In genomic region chr5:52134013-52134650, GRCh38 we compare ENCODE assay signal across 17 cellular contexts.
DNase-seq lines count a peak whose midpoint lies in the region; ATAC-seq and TF ChIP-seq lines count a peak whose summit lies in the region.
"Had no signal": no experiment of that assay in that cellular context is flagged by ENCODE, and none has a peak within 500 bp of the region (broad histone marks: within the 10 kb centered on the region; RNA-seq: fewer than 3 reads in every experiment).

No MANE protein-coding gene starts in this region.

- H3K27ac Mint-ChIP-seq in GM23338: no peak overlapping the region
- H3K27ac Mint-ChIP-seq: activated naive CD4-positive, alpha-beta T cell treated with anti-CD3 and anti-CD28 coated beads, Interleukin-2, amount 10 ng/mL, durations not matched to agents 7 days and 5 days had no signal

- H3K9me3 ChIP-seq in aorta (ENCODE audit: control insufficient read depth, low read length): no peaks in the 10 kb centered on the region
- H3K9me3 ChIP-seq: mucosa of descending colon, upper lobe of left lung had no signal

- TF ChIP-seq CTCF in GM23338 (conservative IDR thresholded peaks at IDR 0.05; ENCODE audit: low read depth in 2 of 2): no peak

- H3K4me3 ChIP-seq in GM23338 (no peak overlapping the region), aorta (ENCODE audit: low read length in 2 of 2) (no peak overlapping the region)
- H3K4me3 ChIP-seq: coronary artery, mucosa of descending colon, upper lobe of left lung had no signal

- H3K27me3 Mint-ChIP-seq in GM23338 (ENCODE audit: insufficient read depth, low read depth, poor library complexity): no peaks in the 10 kb centered on the region
- H3K27me3 Mint-ChIP-seq: activated naive CD4-positive, alpha-beta T cell treated with anti-CD3 and anti-CD28 coated beads, Interleukin-2, amount 10 ng/mL, durations not matched to agents 7 days and 5 days had no signal

- H3K9me2 ChIP-seq in GM23338 (ENCODE audit: insufficient read depth): no peaks in the 10 kb centered on the region

- no peak overlapping the region for H3K4me2 ChIP-seq in GM23338

- H3K79me2 ChIP-seq in GM23338 (replicated peaks; ENCODE audit: insufficient read depth): no peaks in the 10 kb centered on the region

- H3K4me1 ChIP-seq in GM23338 (ENCODE audit: insufficient read depth): no peaks in the 10 kb centered on the region
- no peaks in the 10 kb centered on the region for H3K4me1 ChIP-seq in aorta (ENCODE audit: control insufficient read depth in 1 of 2, insufficient read depth in 2 of 2, low read length in 2 of 2)
- H3K4me1 ChIP-seq: upper lobe of left lung had no signal

- H4K20me1 ChIP-seq in GM23338 (replicated peaks; ENCODE audit: insufficient read depth): no peaks in the 10 kb centered on the region

- 55 to 58% methylated on average over 3 of the region's 3 CpGs for WGBS in aorta, 2 donors

- H3K4me1 Mint-ChIP-seq in GM23338: no peaks in the 10 kb centered on the region
- H3K4me1 Mint-ChIP-seq: activated naive CD4-positive, alpha-beta T cell treated with anti-CD3 and anti-CD28 coated beads, Interleukin-2, amount 10 ng/mL, durations not matched to agents 7 days and 5 days had no signal

- ATAC-seq in GM23338: no peak
- ATAC-seq in aorta (ENCODE audit: low FRiP score): no peak
- ATAC-seq: mucosa of descending colon had no signal

- intact Hi-C loops in aorta (cut with DNase I): no loop called here

- H3K27ac ChIP-seq in GM23338 (ENCODE audit: low read depth): no peak overlapping the region
- peak overlapping the region; percentile 58 for H3K27ac ChIP-seq in caudate nucleus (ENCODE audit: low read depth, low read length)
- H3K27ac ChIP-seq in aorta (ENCODE audit: low read depth in 1 of 2, low read length in 2 of 2): no peak overlapping the region
- H3K27ac ChIP-seq: coronary artery, HL-60, upper lobe of left lung had no signal

- DNase-seq in GM23338 (ENCODE audit: low spot score) (no peak), NCI-H1105 (lab: John Stamatoyannopoulos, UW) (peak; percentile 65), NCI-H748 treated with DMSO at 0.1 percent for 48 hours (lab: John Stamatoyannopoulos, UW) (peak; percentile 40), caudate nucleus (lab: John Stamatoyannopoulos, UW) (peak in 7 of 61 donors; percentile 1 to 11 (median 2)), NCI-H345 treated with DMSO at 0.1 percent for 48 hours (lab: John Stamatoyannopoulos, UW; ENCODE audit: unreplicated experiment) (no peak), amygdala (lab: John Stamatoyannopoulos, UW) (no peak), aorta (no peak)
- no peak for DNase-seq in central memory CD4-positive, alpha-beta T cell
- DNase-seq: activated CD4-positive, alpha-beta T cell treated with anti-CD3 and anti-CD28 coated beads, Interleukin-2, amount 50 U/mL, for 48 hours; activated naive CD4-positive, alpha-beta T cell treated with anti-CD3 and anti-CD28 coated beads, Interleukin-2, amount 10 ng/mL, durations not matched to agents 7 days and 5 days; mucosa of descending colon; NCI-H2081 treated with DMSO at 0.1 percent for 48 hours; retina; stimulated activated naive CD4-positive, alpha-beta T cell; upper lobe of left lung had no signal

- no peaks in the 10 kb centered on the region for H3F3A ChIP-seq in GM23338 (replicated peaks; ENCODE audit: low read depth)

- no peaks in the 10 kb centered on the region for H3K36me3 ChIP-seq in GM23338 (ENCODE audit: insufficient read depth)
- no peaks in the 10 kb centered on the region for H3K36me3 ChIP-seq in aorta (ENCODE audit: control insufficient read depth in 1 of 2, insufficient read depth in 2 of 2, low read length in 1 of 2)
- H3K36me3 ChIP-seq: upper lobe of left lung had no signal

- H3K9me3 Mint-ChIP-seq in GM23338: no peaks in the 10 kb centered on the region
- H3K9me3 Mint-ChIP-seq: activated naive CD4-positive, alpha-beta T cell treated with anti-CD3 and anti-CD28 coated beads, Interleukin-2, amount 10 ng/mL, durations not matched to agents 7 days and 5 days had no signal

- no peak overlapping the region for H3K4me3 Mint-ChIP-seq in GM23338
- H3K4me3 Mint-ChIP-seq: activated naive CD4-positive, alpha-beta T cell treated with anti-CD3 and anti-CD28 coated beads, Interleukin-2, amount 10 ng/mL, durations not matched to agents 7 days and 5 days had no signal

- peak overlapping the region; percentile 49; the same call in 1 of the 2 replicates for H2AFZ ChIP-seq in GM23338

- H3K27me3 ChIP-seq in GM23338 (ENCODE audit: insufficient read depth) (no peaks in the 10 kb centered on the region), aorta (ENCODE audit: control insufficient read depth in 1 of 2, insufficient read depth in 2 of 2, low read length in 1 of 2) (no peaks in the 10 kb centered on the region)
- H3K27me3 ChIP-seq: upper lobe of left lung had no signal

- no peaks in the 10 kb centered on the region for H3K36me3 Mint-ChIP-seq in GM23338 (ENCODE audit: low read depth)
- H3K36me3 Mint-ChIP-seq: activated naive CD4-positive, alpha-beta T cell treated with anti-CD3 and anti-CD28 coated beads, Interleukin-2, amount 10 ng/mL, durations not matched to agents 7 days and 5 days had no signal

TF ChIP-seq in GM23338, 12 proteins besides CTCF, POLR2A, EP300 and RAD21:
- TF ChIP-seq POLR2AphosphoS5 (IDR thresholded peaks at IDR 0.05; ENCODE audit: low read depth): no peak
- TF ChIP-seq NANOG (IDR thresholded peaks at IDR 0.05; ENCODE audit: borderline replicate concordance): no peak

Comparison
In these comparisons a context has a peak if more than half of its experiments do, and no peak if none do; other contexts are left out.
1. DNase-seq: peak in NCI-H1105 (single experiment) and NCI-H748 treated with DMSO at 0.1 percent for 48 hours (single experiment); none in GM23338 (single experiment), NCI-H345 treated with DMSO at 0.1 percent for 48 hours (single experiment), amygdala (0 of 56), aorta (0 of 2) and central memory CD4-positive, alpha-beta T cell (single experiment).